ENCODE assay signal across 3 cellular contexts in the genomic region with DNA sequence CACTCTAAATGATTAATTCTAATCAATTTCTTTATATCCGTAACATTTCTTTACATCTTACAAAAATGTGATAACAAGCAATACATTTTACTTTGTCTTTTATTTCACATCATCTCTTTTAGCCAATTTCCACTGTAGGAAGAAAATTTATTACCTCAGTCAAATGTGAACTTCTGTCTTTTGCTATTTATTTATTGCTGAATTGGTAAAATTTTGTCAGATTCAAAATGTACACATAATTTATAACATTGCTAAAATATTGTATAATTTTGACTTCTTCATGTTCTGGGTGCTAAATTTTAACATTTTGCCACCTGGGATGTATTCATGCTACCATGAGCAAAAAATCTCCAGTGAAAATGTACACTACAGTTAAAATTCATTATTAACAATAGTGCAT.
TF ChIP-seq lines count a peak whose summit lies in the region.

No MANE protein-coding gene starts in this region.

TF ChIP-seq in SK-N-SH, 30 proteins besides CTCF, POLR2A, EP300 and RAD21 (continued from another document):
- no peak for TF ChIP-seq CHD2 (IDR thresholded peaks at IDR 0.05; ENCODE audit: low read length, partially characterized antibody)
- TF ChIP-seq FOXM1 (IDR thresholded peaks at IDR 0.05; ENCODE audit: low read depth) = no peak
- no peak for TF ChIP-seq GABPA (IDR thresholded peaks at IDR 0.05; ENCODE audit: low read depth)
- no peak for TF ChIP-seq ELF1 (IDR thresholded peaks at IDR 0.05)
- TF ChIP-seq, protein P1, sequence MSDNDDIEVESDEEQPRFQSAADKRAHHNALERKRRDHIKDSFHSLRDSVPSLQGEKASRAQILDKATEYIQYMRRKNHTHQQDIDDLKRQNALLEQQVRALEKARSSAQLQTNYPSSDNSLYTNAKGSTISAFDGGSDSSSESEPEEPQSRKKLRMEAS (IDR thresholded peaks at IDR 0.05; ENCODE audit: low read depth) = no peak
- no peak for TF ChIP-seq JUND (IDR thresholded peaks at IDR 0.05)

TF ChIP-seq in SK-N-SH treated with all-trans-retinoic acid at 6 μM for 48 hours, 23 proteins besides CTCF, POLR2A, EP300 and RAD21 (continued from another document):
- TF ChIP-seq, protein P2, sequence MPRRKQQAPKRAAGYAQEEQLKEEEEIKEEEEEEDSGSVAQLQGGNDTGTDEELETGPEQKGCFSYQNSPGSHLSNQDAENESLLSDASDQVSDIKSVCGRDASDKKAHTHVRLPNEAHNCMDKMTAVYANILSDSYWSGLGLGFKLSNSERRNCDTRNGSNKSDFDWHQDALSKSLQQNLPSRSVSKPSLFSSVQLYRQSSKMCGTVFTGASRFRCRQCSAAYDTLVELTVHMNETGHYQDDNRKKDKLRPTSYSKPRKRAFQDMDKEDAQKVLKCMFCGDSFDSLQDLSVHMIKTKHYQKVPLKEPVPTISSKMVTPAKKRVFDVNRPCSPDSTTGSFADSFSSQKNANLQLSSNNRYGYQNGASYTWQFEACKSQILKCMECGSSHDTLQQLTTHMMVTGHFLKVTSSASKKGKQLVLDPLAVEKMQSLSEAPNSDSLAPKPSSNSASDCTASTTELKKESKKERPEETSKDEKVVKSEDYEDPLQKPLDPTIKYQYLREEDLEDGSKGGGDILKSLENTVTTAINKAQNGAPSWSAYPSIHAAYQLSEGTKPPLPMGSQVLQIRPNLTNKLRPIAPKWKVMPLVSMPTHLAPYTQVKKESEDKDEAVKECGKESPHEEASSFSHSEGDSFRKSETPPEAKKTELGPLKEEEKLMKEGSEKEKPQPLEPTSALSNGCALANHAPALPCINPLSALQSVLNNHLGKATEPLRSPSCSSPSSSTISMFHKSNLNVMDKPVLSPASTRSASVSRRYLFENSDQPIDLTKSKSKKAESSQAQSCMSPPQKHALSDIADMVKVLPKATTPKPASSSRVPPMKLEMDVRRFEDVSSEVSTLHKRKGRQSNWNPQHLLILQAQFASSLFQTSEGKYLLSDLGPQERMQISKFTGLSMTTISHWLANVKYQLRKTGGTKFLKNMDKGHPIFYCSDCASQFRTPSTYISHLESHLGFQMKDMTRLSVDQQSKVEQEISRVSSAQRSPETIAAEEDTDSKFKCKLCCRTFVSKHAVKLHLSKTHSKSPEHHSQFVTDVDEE (CRISPR knock-in tag; IDR thresholded peaks at IDR 0.05) = no peak
- TF ChIP-seq ZNF565 (CRISPR knock-in tag; conservative IDR thresholded peaks at IDR 0.05; ENCODE audit: low read depth) (no peak), TOX (CRISPR knock-in tag; IDR thresholded peaks at IDR 0.05; ENCODE audit: borderline replicate concordance) (no peak), PPARA (CRISPR knock-in tag; IDR thresholded peaks at IDR 0.05; ENCODE audit: borderline replicate concordance) (no peak), GLIS3 (CRISPR knock-in tag; IDR thresholded peaks at IDR 0.05) (no peak), ESRRG (CRISPR knock-in tag; IDR thresholded peaks at IDR 0.05) (no peak), ARNTL (CRISPR knock-in tag; IDR thresholded peaks at IDR 0.05; ENCODE audit: borderline replicate concordance, low read depth) (no peak), ISL1 (CRISPR knock-in tag; IDR thresholded peaks at IDR 0.05) (no peak), RARB (CRISPR knock-in tag; IDR thresholded peaks at IDR 0.05) (no peak), SNAI2 (CRISPR knock-in tag; IDR thresholded peaks at IDR 0.05) (no peak), ZNF8 (CRISPR knock-in tag; IDR thresholded peaks at IDR 0.05) (no peak), ZNF70 (CRISPR knock-in tag; IDR thresholded peaks at IDR 0.05) (no peak), TCF4 (CRISPR knock-in tag; IDR thresholded peaks at IDR 0.05; ENCODE audit: borderline replicate concordance) (no peak)
- TF ChIP-seq, protein P3, sequence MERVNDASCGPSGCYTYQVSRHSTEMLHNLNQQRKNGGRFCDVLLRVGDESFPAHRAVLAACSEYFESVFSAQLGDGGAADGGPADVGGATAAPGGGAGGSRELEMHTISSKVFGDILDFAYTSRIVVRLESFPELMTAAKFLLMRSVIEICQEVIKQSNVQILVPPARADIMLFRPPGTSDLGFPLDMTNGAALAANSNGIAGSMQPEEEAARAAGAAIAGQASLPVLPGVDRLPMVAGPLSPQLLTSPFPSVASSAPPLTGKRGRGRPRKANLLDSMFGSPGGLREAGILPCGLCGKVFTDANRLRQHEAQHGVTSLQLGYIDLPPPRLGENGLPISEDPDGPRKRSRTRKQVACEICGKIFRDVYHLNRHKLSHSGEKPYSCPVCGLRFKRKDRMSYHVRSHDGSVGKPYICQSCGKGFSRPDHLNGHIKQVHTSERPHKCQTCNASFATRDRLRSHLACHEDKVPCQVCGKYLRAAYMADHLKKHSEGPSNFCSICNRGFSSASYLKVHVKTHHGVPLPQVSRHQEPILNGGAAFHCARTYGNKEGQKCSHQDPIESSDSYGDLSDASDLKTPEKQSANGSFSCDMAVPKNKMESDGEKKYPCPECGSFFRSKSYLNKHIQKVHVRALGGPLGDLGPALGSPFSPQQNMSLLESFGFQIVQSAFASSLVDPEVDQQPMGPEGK (CRISPR knock-in tag; IDR thresholded peaks at IDR 0.05; ENCODE audit: borderline replicate concordance) = no peak
- TF ChIP-seq, protein P4, sequence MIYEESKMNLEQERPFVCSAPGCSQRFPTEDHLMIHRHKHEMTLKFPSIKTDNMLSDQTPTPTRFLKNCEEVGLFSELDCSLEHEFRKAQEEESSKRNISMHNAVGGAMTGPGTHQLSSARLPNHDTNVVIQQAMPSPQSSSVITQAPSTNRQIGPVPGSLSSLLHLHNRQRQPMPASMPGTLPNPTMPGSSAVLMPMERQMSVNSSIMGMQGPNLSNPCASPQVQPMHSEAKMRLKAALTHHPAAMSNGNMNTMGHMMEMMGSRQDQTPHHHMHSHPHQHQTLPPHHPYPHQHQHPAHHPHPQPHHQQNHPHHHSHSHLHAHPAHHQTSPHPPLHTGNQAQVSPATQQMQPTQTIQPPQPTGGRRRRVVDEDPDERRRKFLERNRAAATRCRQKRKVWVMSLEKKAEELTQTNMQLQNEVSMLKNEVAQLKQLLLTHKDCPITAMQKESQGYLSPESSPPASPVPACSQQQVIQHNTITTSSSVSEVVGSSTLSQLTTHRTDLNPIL (CRISPR knock-in tag; IDR thresholded peaks at IDR 0.05; ENCODE audit: low read depth) = no peak
- TF ChIP-seq, protein P5, sequence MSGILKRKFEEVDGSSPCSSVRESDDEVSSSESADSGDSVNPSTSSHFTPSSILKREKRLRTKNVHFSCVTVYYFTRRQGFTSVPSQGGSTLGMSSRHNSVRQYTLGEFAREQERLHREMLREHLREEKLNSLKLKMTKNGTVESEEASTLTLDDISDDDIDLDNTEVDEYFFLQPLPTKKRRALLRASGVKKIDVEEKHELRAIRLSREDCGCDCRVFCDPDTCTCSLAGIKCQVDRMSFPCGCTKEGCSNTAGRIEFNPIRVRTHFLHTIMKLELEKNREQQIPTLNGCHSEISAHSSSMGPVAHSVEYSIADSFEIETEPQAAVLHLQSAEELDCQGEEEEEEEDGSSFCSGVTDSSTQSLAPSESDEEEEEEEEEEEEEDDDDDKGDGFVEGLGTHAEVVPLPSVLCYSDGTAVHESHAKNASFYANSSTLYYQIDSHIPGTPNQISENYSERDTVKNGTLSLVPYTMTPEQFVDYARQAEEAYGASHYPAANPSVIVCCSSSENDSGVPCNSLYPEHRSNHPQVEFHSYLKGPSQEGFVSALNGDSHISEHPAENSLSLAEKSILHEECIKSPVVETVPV (CRISPR knock-in tag; IDR thresholded peaks at IDR 0.05) = no peak
TF ChIP-seq in SK-N-SH treated with all-trans-retinoic acid at 6 μM for 48 hours: peak in this region for 0.

TF ChIP-seq in K562, 482 proteins besides CTCF, POLR2A, EP300 and RAD21 (continued from another document):
- peak; percentile 6; the same call in 1 of the 2 replicates for TF ChIP-seq MAFF (IDR thresholded peaks at IDR 0.05; ENCODE audit: low read length)
- peak; percentile 66 for TF ChIP-seq ZNF316 (IDR thresholded peaks at IDR 0.05)
